ENCODE assay signal across 33 cellular contexts in genomic region chr6:14313220-14313619, GRCh38.
A peak's percentile ranks its signal among the peaks of the same experiment; 100 is the strongest.
DNase-seq lines count a peak whose midpoint lies in the region; ATAC-seq and TF ChIP-seq lines count a peak whose summit lies in the region.
"Had no signal": no experiment of that assay in that cellular context is flagged by ENCODE, and none has a peak within 500 bp of the region (broad histone marks: within the 10 kb centered on the region; RNA-seq: fewer than 3 reads in every experiment).

No MANE protein-coding gene starts in this region.

- peak; percentile 9 for DNase-seq in mammary epithelial cell
- DNase-seq in breast epithelium (ENCODE audit: low spot score in 2 of 2), result no peak
- DNase-seq in OCI-LY7 (ENCODE audit: low spot score), result no peak
- no peak for DNase-seq in caudate nucleus (lab: John Stamatoyannopoulos, UW)
- DNase-seq: 8988T; activated CD4-positive, alpha-beta T cell treated with anti-CD3 and anti-CD28 coated beads, Interleukin-2, amount 50 U/mL, for 1 hour; activated naive CD4-positive, alpha-beta T cell treated with anti-CD3 and anti-CD28 coated beads, Interleukin-2, amount 10 ng/mL, durations not matched to agents 7 days and 5 days; CD4-positive, alpha-beta T cell; effector memory CD8-positive, alpha-beta T cell; EL; foreskin keratinocyte; H9; heart right ventricle; NCI-H1092 treated with DMSO at 0.1 percent for 48 hours; NCI-H187; NCI-H2171 treated with DMSO at 0.1 percent for 48 hours; NCI-H510A treated with DMSO at 0.1 percent for 48 hours; nephron progenitor cell; ovary; PC-9; Right ventricle myocardium superior had no signal

- H3K27ac Mint-ChIP-seq in stimulated activated memory B cell treated with anti-CD40 and anti-IgM and Interleukin-4, amounts not matched to agents 10 μg/mL and 1 μg/mL and 100 μg/mL, for 72 hours, result peak overlapping the region; percentile 88
- H3K27ac Mint-ChIP-seq: activated naive CD4-positive, alpha-beta T cell treated with anti-CD3 and anti-CD28 coated beads, Interleukin-2, amount 10 ng/mL, durations not matched to agents 7 days and 5 days; CD4-positive, alpha-beta T cell; effector memory CD8-positive, alpha-beta T cell; H9; nephron progenitor cell; T-helper 2 cell treated with Interferon-gamma antibody and Interleukin-4, amounts not matched to agents 5 μg/mL and 100 μg/mL, for 36 hours had no signal

- TF ChIP-seq CTCF in mammary epithelial cell (conservative IDR thresholded peaks at IDR 0.05 in 1 of 2, IDR thresholded peaks at IDR 0.05 in 1 of 2; ENCODE audit: extremely low read depth in 1 of 2, insufficient read depth in 1 of 2, low read depth in 1 of 2, low read length in 2 of 2) (no peak), breast epithelium (IDR thresholded peaks at IDR 0.05) (no peak), OCI-LY3 (IDR thresholded peaks at IDR 0.05; ENCODE audit: low read depth, low read length) (no peak), OCI-LY7 (conservative IDR thresholded peaks at IDR 0.05; ENCODE audit: low read length) (no peak)

- H3K27me3 Mint-ChIP-seq in stimulated activated memory B cell treated with anti-CD40 and anti-IgM and Interleukin-4, amounts not matched to agents 10 μg/mL and 1 μg/mL and 100 μg/mL, for 72 hours, result no peaks in the 10 kb centered on the region
- H3K27me3 Mint-ChIP-seq: CD4-positive, alpha-beta T cell had no signal

- peaks cover 6% of the 10 kb centered on the region for H3K36me3 Mint-ChIP-seq in stimulated activated memory B cell treated with anti-CD40 and anti-IgM and Interleukin-4, amounts not matched to agents 10 μg/mL and 1 μg/mL and 100 μg/mL, for 72 hours
- H3K36me3 Mint-ChIP-seq: activated naive CD4-positive, alpha-beta T cell treated with anti-CD3 and anti-CD28 coated beads, Interleukin-2, amount 10 ng/mL, durations not matched to agents 7 days and 5 days had no signal

- H3K4me1 Mint-ChIP-seq in stimulated activated memory B cell treated with anti-CD40 and anti-IgM and Interleukin-4, amounts not matched to agents 10 μg/mL and 1 μg/mL and 100 μg/mL, for 72 hours, result peaks cover 60% of the 10 kb centered on the region

- 100% methylated on average over 1 of the region's 1 CpG for WGBS in mammary epithelial cell (ENCODE audit: low coverage, missing lambda C conversion rate)

- no peak overlapping the region for H3K4me2 ChIP-seq in mammary epithelial cell (ENCODE audit: insufficient read depth, low read depth, low read length)
- H3K4me2 ChIP-seq in OCI-LY3 (ENCODE audit: low read length), result peak overlapping the region; percentile 70
- no peak overlapping the region for H3K4me2 ChIP-seq in OCI-LY7 (ENCODE audit: low read length)
- H3K4me2 ChIP-seq: PC-9 had no signal

- no peaks in the 10 kb centered on the region for H4K20me1 ChIP-seq in mammary epithelial cell (ENCODE audit: insufficient read depth, low read length)
- no peaks in the 10 kb centered on the region for H4K20me1 ChIP-seq in OCI-LY3 (ENCODE audit: insufficient read depth, low read length)
- H4K20me1 ChIP-seq in OCI-LY7 (ENCODE audit: insufficient read depth, low read length), result no peaks in the 10 kb centered on the region

- POLR2A ChIA-PET in OCI-LY7 (lab: Charles Lee), result no interaction called here

- H2AFZ ChIP-seq in mammary epithelial cell (ENCODE audit: low read depth, low read length) (no peak overlapping the region), OCI-LY3 (ENCODE audit: low read depth, low read length) (no peak overlapping the region), OCI-LY7 (ENCODE audit: low read length) (no peak overlapping the region)
- H2AFZ ChIP-seq: PC-9 had no signal

- H3K9me3 ChIP-seq in mammary epithelial cell (replicated peaks; ENCODE audit: insufficient read depth, low read length), result no peaks in the 10 kb centered on the region
- no peaks in the 10 kb centered on the region for H3K9me3 ChIP-seq in breast epithelium
- H3K9me3 ChIP-seq in OCI-LY3 (ENCODE audit: insufficient read depth, low read length), result no peaks in the 10 kb centered on the region
- H3K9me3 ChIP-seq in OCI-LY7 (ENCODE audit: low read length), result no peaks in the 10 kb centered on the region
- H3K9me3 ChIP-seq: heart right ventricle, ovary, tibial nerve had no signal

- no peak overlapping the region for H3K9ac ChIP-seq in mammary epithelial cell (ENCODE audit: insufficient read depth, low read length)
- peak overlapping the region; percentile 53; the same call in 1 of the 2 replicates for H3K9ac ChIP-seq in OCI-LY3 (ENCODE audit: low read length)

- H3K4me1 ChIP-seq in mammary epithelial cell (ENCODE audit: insufficient read depth, low read length) (no peaks in the 10 kb centered on the region), breast epithelium (no peaks in the 10 kb centered on the region), OCI-LY3 (ENCODE audit: low read length) (peaks cover 78% of the 10 kb centered on the region), OCI-LY7 (ENCODE audit: insufficient read depth, low read length, poor library complexity, severe bottlenecking) (peaks cover 24% of the 10 kb centered on the region)
- H3K4me1 ChIP-seq: foreskin keratinocyte, heart right ventricle, tibial nerve had no signal

- in situ Hi-C loops in mammary epithelial cell (cut with MboI; ENCODE audit: low sequenced_read_pairs in 2 of 2), result no loop called here

- no peak for TF ChIP-seq POLR2A in breast epithelium (IDR thresholded peaks at IDR 0.05)

- no peak overlapping the region for H3K4me3 Mint-ChIP-seq in stimulated activated memory B cell treated with anti-CD40 and anti-IgM and Interleukin-4, amounts not matched to agents 10 μg/mL and 1 μg/mL and 100 μg/mL, for 72 hours
- H3K4me3 Mint-ChIP-seq: activated naive CD4-positive, alpha-beta T cell treated with anti-CD3 and anti-CD28 coated beads, Interleukin-2, amount 10 ng/mL, durations not matched to agents 7 days and 5 days; CD4-positive, alpha-beta T cell; effector memory CD8-positive, alpha-beta T cell; H9; nephron progenitor cell; T-helper 2 cell treated with Interferon-gamma antibody and Interleukin-4, amounts not matched to agents 5 μg/mL and 100 μg/mL, for 36 hours had no signal

- H3K27me3 ChIP-seq in mammary epithelial cell (ENCODE audit: insufficient read depth, low read length), result no peaks in the 10 kb centered on the region
- H3K27me3 ChIP-seq in breast epithelium, result no peaks in the 10 kb centered on the region
- H3K27me3 ChIP-seq in OCI-LY3 (ENCODE audit: low read depth, low read length), result no peaks in the 10 kb centered on the region
- H3K27me3 ChIP-seq: cardiac muscle cell, foreskin keratinocyte, heart right ventricle, ovary, tibial nerve had no signal

- H3K4me3 ChIP-seq in mammary epithelial cell (replicated peaks in 1 of 3; ENCODE audit: insufficient read depth in 1 of 3, low read depth in 2 of 3, low read length in 3 of 3), result no peak overlapping the region
- no peak overlapping the region for H3K4me3 ChIP-seq in breast epithelium
- H3K4me3 ChIP-seq in OCI-LY3 (ENCODE audit: low read length), result peak overlapping the region; percentile 46; the same call in 1 of the 2 replicates
- no peak overlapping the region for H3K4me3 ChIP-seq in OCI-LY7 (ENCODE audit: low read depth, low read length, poor library complexity, severe bottlenecking)
- H3K4me3 ChIP-seq: cardiac muscle cell, coronary artery, heart right ventricle, lung, ovary, PC-9, skin epidermis, tibial nerve had no signal

- no peaks in the 10 kb centered on the region for H3K9me3 Mint-ChIP-seq in stimulated activated memory B cell treated with anti-CD40 and anti-IgM and Interleukin-4, amounts not matched to agents 10 μg/mL and 1 μg/mL and 100 μg/mL, for 72 hours
- H3K9me3 Mint-ChIP-seq: activated naive CD4-positive, alpha-beta T cell treated with anti-CD3 and anti-CD28 coated beads, Interleukin-2, amount 10 ng/mL, durations not matched to agents 7 days and 5 days; CD4-positive, alpha-beta T cell; effector memory CD8-positive, alpha-beta T cell; H9; T-helper 2 cell treated with Interferon-gamma antibody and Interleukin-4, amounts not matched to agents 5 μg/mL and 100 μg/mL, for 36 hours had no signal

- H3K79me2 ChIP-seq in mammary epithelial cell (ENCODE audit: insufficient read depth, low read length) (no peaks in the 10 kb centered on the region), OCI-LY3 (ENCODE audit: low read length) (no peaks in the 10 kb centered on the region), OCI-LY7 (ENCODE audit: insufficient read depth, low read depth, low read length) (no peaks in the 10 kb centered on the region)

- H3K9me2 ChIP-seq in OCI-LY7 (ENCODE audit: insufficient read depth, low read length), result no peaks in the 10 kb centered on the region

- H3K36me3 ChIP-seq in mammary epithelial cell (ENCODE audit: insufficient read depth, low read length), result no peaks in the 10 kb centered on the region
- no peaks in the 10 kb centered on the region for H3K36me3 ChIP-seq in breast epithelium
- no peaks in the 10 kb centered on the region for H3K36me3 ChIP-seq in OCI-LY3 (replicated peaks; ENCODE audit: low read depth, low read length)
- no peaks in the 10 kb centered on the region for H3K36me3 ChIP-seq in OCI-LY7 (ENCODE audit: insufficient read depth, low read length)
- H3K36me3 ChIP-seq: cardiac muscle cell, heart right ventricle, ovary, tibial nerve had no signal

- BruUV-seq in mammary epithelial cell (replicated peaks; lab: Mats Ljungman, UMichigan), result no TSS peak
- BruUV-seq in OCI-LY7 (replicated peaks; lab: Mats Ljungman, UMichigan), result no TSS peak

- CTCF ChIA-PET in mammary epithelial cell (lab: Charles Lee; ENCODE audit: low non-redundant PET), result no interaction called here
- CTCF ChIA-PET in OCI-LY7 (lab: Charles Lee; ENCODE audit: unreplicated experiment), result no interaction called here

- dilution Hi-C loops in mammary epithelial cell (cut with HindIII; ENCODE audit: low sequenced_read_pairs), result no loop called here

- intact Hi-C loops in mammary epithelial cell (cut with micrococcal nuclease), result no loop called here
- intact Hi-C loops in breast epithelium (cut with DNase I; ENCODE audit: low total_unique reads), result no loop called here
- intact Hi-C loops in OCI-LY7 (cut with micrococcal nuclease; ENCODE audit: unreplicated experiment), result no loop called here

- no peak overlapping the region for H3K27ac ChIP-seq in mammary epithelial cell (ENCODE audit: insufficient read depth, low read depth, low read length)
- no peak overlapping the region for H3K27ac ChIP-seq in breast epithelium
- H3K27ac ChIP-seq in OCI-LY3 (ENCODE audit: low read length), result peak overlapping the region; percentile 93
- no peak overlapping the region for H3K27ac ChIP-seq in OCI-LY7 (ENCODE audit: low read depth, low read length, poor library complexity, severe bottlenecking)
- no peak overlapping the region for H3K27ac ChIP-seq in caudate nucleus (ENCODE audit: low read depth, low read length)
- H3K27ac ChIP-seq: cardiac muscle cell, coronary artery, foreskin keratinocyte, heart right ventricle, ovary, PC-9, skin epidermis, tibial nerve, VCaP had no signal

- peak; percentile 42 for ATAC-seq in GM21381 (IDR thresholded peaks at IDR 0.05; ENCODE audit: unreplicated experiment)
- ATAC-seq in stimulated activated memory B cell treated with anti-CD40 and anti-IgM and Interleukin-4, amounts not matched to agents 10 μg/mL and 1 μg/mL and 100 μg/mL, for 72 hours, result peak; percentile 83
- no peak for ATAC-seq in HG03196 (IDR thresholded peaks at IDR 0.05; ENCODE audit: unreplicated experiment)
- ATAC-seq: effector memory CD8-positive, alpha-beta T cell; esophagus mucosa; foreskin keratinocyte; heart right ventricle had no signal
